27 cellular contexts compared by ENCODE assay signal in the genomic region with DNA sequence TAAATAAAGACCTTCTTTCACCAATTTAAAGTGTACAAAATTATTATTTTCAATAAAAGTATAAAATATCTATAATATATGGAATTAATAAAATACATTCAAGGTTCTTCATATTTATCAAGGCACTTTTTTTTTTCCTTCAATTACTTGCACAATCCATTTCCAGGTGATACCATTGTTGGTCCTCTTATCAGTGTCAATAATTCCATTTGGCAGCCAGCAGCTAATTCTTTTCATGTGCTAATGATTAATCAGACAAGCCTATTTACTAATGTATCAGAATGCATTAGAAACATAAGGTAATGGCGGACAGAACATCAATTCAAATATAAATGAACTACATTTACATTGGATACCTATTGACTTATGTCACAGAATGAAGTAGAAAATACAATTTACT.
"Had no signal": no experiment of that assay in that cellular context is flagged by ENCODE, and none has a peak within 500 bp of the region (broad histone marks: within the 10 kb centered on the region; RNA-seq: fewer than 3 reads in every experiment).

No MANE protein-coding gene starts in this region.

- H3K4me3 ChIP-seq: ascending aorta, breast epithelium, cardiac muscle cell, colonic mucosa, gastrocnemius medialis had no signal

- H3K27me3 ChIP-seq: ascending aorta, cardiac muscle cell, colonic mucosa, gastrocnemius medialis had no signal

- ATAC-seq: activated CD4-positive, alpha-beta T cell treated with anti-CD3 and anti-CD28 coated beads for 36 hours; activated naive CD4-positive, alpha-beta T cell treated with anti-CD3 and anti-CD28 coated beads, Interleukin-2, amount 50 U/mL, for 72 hours; activated T-cell treated with anti-CD3 and anti-CD28 coated beads, Interleukin-2, amount 50 U/mL, for 72 hours; esophagus mucosa; gastrocnemius medialis had no signal

- H3K36me3 ChIP-seq: ascending aorta, breast epithelium, cardiac muscle cell, colonic mucosa, gastrocnemius medialis had no signal

- H3K4me1 ChIP-seq: ascending aorta, breast epithelium, colonic mucosa, gastrocnemius medialis had no signal

- DNase-seq: activated CD4-positive, alpha-beta memory T cell treated with anti-CD3 and anti-CD28 coated beads, Interleukin-2, amount 10 ng/mL, durations not matched to agents 7 days and 5 days; activated CD4-positive, alpha-beta T cell treated with anti-CD3 and anti-CD28 coated beads for 36 hours; activated CD4-positive, alpha-beta T cell treated with anti-CD3 and anti-CD28 coated beads, Interleukin-2, amount 10 ng/mL, durations not matched to agents 7 days and 5 days; activated CD4-positive, alpha-beta T cell treated with anti-CD3 and anti-CD28 coated beads, Interleukin-2, amount 50 U/mL, for 4 hours; activated CD4-positive, CD25-positive, alpha-beta regulatory T cell; activated CD4-positive, CD25-positive, alpha-beta regulatory T cell treated with anti-CD3 and anti-CD28 coated beads, Interleukin-2, amount 50 U/mL, for 72 hours; activated CD8-positive, alpha-beta memory T cell treated with anti-CD3 and anti-CD28 coated beads, Interleukin-2, amount 50 U/mL, for 48 hours; activated gamma-delta T cell; activated naive CD4-positive, alpha-beta T cell; activated naive CD4-positive, alpha-beta T cell treated with anti-CD3 and anti-CD28 coated beads, Interleukin-2, amount 10 ng/mL, durations not matched to agents 7 days and 5 days; activated naive CD8-positive, alpha-beta T cell treated with anti-CD3 and anti-CD28 coated beads, Interleukin-2, amount 10 ng/mL, durations not matched to agents 7 days and 5 days; activated T-cell treated with anti-CD3 and anti-CD28 coated beads for 4 hours; activated T-cell treated with anti-CD3 and anti-CD28 coated beads, Interleukin-2, amount 50 U/mL, for 24 hours; activated T-cell treated with anti-CD3 and anti-CD28 coated beads, Interleukin-2, amount 50 U/mL, for 72 hours; central memory CD4-positive, alpha-beta T cell; cerebellar nuclear complex; colonic mucosa; effector CD8-positive, alpha-beta T cell; foreskin fibroblast; gastrocnemius medialis; glutamatergic neuron; T-helper 2 cell had no signal

- H3K27ac ChIP-seq: ascending aorta, breast epithelium, cardiac muscle cell, colonic mucosa, gastrocnemius medialis had no signal

- H3K9me3 ChIP-seq: ascending aorta, breast epithelium, colonic mucosa, gastrocnemius medialis had no signal
